Comparison of ENCODE assay signal across 27 cellular contexts in the genomic region with DNA sequence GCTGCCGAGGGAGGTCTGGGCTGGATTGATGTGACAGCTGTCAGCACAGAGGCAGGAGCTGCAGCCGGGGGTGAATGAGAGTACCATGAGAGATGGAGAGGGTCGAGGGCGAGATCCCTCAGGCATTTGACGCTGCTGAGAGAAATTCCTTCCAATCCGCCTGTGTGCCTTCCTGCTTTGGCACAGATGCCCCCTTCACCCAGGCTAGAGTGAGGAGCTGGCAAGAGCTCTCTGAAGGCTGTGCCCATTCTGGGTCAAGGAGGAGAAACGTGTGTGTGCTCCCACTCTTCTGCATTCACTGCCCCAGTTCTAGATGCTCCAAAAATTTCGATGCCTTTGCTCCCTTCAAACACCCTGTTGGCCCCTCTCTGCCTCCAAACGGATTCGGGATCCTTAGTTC. TPM values are rescaled to one million over a fixed set of nuclear protein-coding genes. Genes with fewer than 3 reads are reported as not detected.
DNase-seq lines count a peak whose midpoint lies in the region; ATAC-seq and TF ChIP-seq lines count a peak whose summit lies in the region.
"Had no signal": no experiment of that assay in that cellular context is flagged by ENCODE, and none has a peak within 500 bp of the region (broad histone marks: within the 10 kb centered on the region; RNA-seq: fewer than 3 reads in every experiment).

No MANE protein-coding gene starts in this region.

- peaks cover 16% of the 10 kb centered on the region for H3K36me3 ChIP-seq in RWPE2 (ENCODE audit: low read depth)
- H3K36me3 ChIP-seq in osteoblast (ENCODE audit: insufficient read depth, low read length), result no peaks in the 10 kb centered on the region

- H3K27ac ChIP-seq in RWPE2 (ENCODE audit: poor library complexity, severe bottlenecking) (peak overlapping the region; percentile 82), epithelial cell of prostate (peak overlapping the region; percentile 98), osteoblast (ENCODE audit: low read depth, low read length) (no peak overlapping the region)
- H3K27ac ChIP-seq: C4-2B, PC-9 had no signal

- DNase-seq in RWPE2 (ENCODE audit: low spot score) (no peak), epithelial cell of prostate (ENCODE audit: low read depth, low spot score) (no peak), osteoblast (ENCODE audit: insufficient read length, low spot score, missing footprints) (peak; percentile 51), type B pancreatic cell (ENCODE audit: extremely low spot score, unreplicated experiment) (no peak), 8988T (no peak), NCI-H1105 (lab: John Stamatoyannopoulos, UW) (no peak), NCI-H2171 (lab: John Stamatoyannopoulos, UW) (no peak)
- DNase-seq: CD8-positive, alpha-beta memory T cell; DMS 273 treated with DMSO at 0.1 percent for 48 hours; DMS79; EL; GF-D8; H9; Kasumi-1; NCI-H1092 treated with DMSO at 0.1 percent for 48 hours; NCI-H1436 treated with DMSO at 0.1 percent for 48 hours; NCI-H1930; NCI-H2107; NCI-H526; NCI-H82; NK-92 treated with Interleukin-12 subunit alpha and Interleukin-12 subunit beta, amount 100 ng/mL, for 24 hours; PC-9; RPMI8226; SHP77 treated with DMSO at 0.1 percent for 48 hours had no signal

- peaks cover 11% of the 10 kb centered on the region for H3K4me1 Mint-ChIP-seq in type B pancreatic cell (ENCODE audit: unreplicated experiment)

- H3K27ac Mint-ChIP-seq in type B pancreatic cell, result no peak overlapping the region
- H3K27ac Mint-ChIP-seq: B cell; CD8-positive, alpha-beta memory T cell; H9 had no signal

- peaks cover 20% of the 10 kb centered on the region for H3K4me1 ChIP-seq in RWPE2 (ENCODE audit: insufficient read depth, poor library complexity, severe bottlenecking)
- H3K4me1 ChIP-seq in osteoblast (ENCODE audit: insufficient read depth, low read length), result peaks cover 6% of the 10 kb centered on the region

- TF ChIP-seq CTCF in RWPE2 (IDR thresholded peaks at IDR 0.05; ENCODE audit: poor library complexity, severe bottlenecking) (no peak), osteoblast (IDR thresholded peaks at IDR 0.05; ENCODE audit: extremely low read depth, low read depth, low read length) (no peak), type B pancreatic cell (conservative IDR thresholded peaks at IDR 0.05) (no peak)

- no peaks in the 10 kb centered on the region for H3K79me2 ChIP-seq in osteoblast (ENCODE audit: insufficient read depth, low read length)

- H3K27me3 ChIP-seq in RWPE2 (ENCODE audit: insufficient read depth, poor library complexity, severe bottlenecking), result no peaks in the 10 kb centered on the region
- no peaks in the 10 kb centered on the region for H3K27me3 ChIP-seq in osteoblast (ENCODE audit: insufficient read depth, low read length)

- H3K36me3 Mint-ChIP-seq in type B pancreatic cell, result no peaks in the 10 kb centered on the region

- peak overlapping the region; percentile 23 for H3K4me3 Mint-ChIP-seq in type B pancreatic cell

- H3K9me3 Mint-ChIP-seq in type B pancreatic cell, result no peaks in the 10 kb centered on the region
- H3K9me3 Mint-ChIP-seq: CD8-positive, alpha-beta memory T cell; H9 had no signal

- peaks cover 39% of the 10 kb centered on the region for H3K27me3 Mint-ChIP-seq in type B pancreatic cell

- no peak overlapping the region for H2AFZ ChIP-seq in osteoblast (ENCODE audit: low read length)
- H2AFZ ChIP-seq: PC-9 had no signal

- H4K20me1 ChIP-seq in osteoblast (ENCODE audit: insufficient read depth, low read length), result peaks cover 3% of the 10 kb centered on the region

- H3K9me3 ChIP-seq in RWPE2 (ENCODE audit: severe bottlenecking) (no peaks in the 10 kb centered on the region), osteoblast (ENCODE audit: low read depth, low read length) (no peaks in the 10 kb centered on the region)

- H3K4me3 ChIP-seq in RWPE2 (ENCODE audit: severe bottlenecking), result no peak overlapping the region
- H3K4me3 ChIP-seq in osteoblast (ENCODE audit: insufficient read depth, low read length), result no peak overlapping the region
- H3K4me3 ChIP-seq: K562, PC-9 had no signal

- no peak for ATAC-seq in RWPE2 (ENCODE audit: low read depth)
- ATAC-seq: K562 had no signal

- H3K4me2 ChIP-seq in osteoblast (ENCODE audit: insufficient read depth, low read length), result no peak overlapping the region
- H3K4me2 ChIP-seq: PC-9 had no signal

RNA-seq across cellular contexts. Expression of a gene that starts 4.8 kb away (rescaled TPM):
- total RNA-seq in osteoblast, result 0.29 TPM in 1 of 2 replicates, not detected in the other
- total RNA-seq in type B pancreatic cell (ENCODE audit: low replicate concordance), result 6.4 and 7.2 TPM in 2 replicates

RNA-seq across cellular contexts. Expression of a gene that starts 8.4 kb away (rescaled TPM):
- total RNA-seq in osteoblast (18.6 and 20.6 TPM in 2 replicates), type B pancreatic cell (ENCODE audit: low replicate concordance) (31.5 and 39.4 TPM in 2 replicates)

RNA-seq across cellular contexts. Expression of a gene that starts 31.4 kb away (rescaled TPM):
- total RNA-seq in osteoblast, result 10.3 and 15.6 TPM in 2 replicates
- total RNA-seq in type B pancreatic cell (ENCODE audit: low replicate concordance), result 25.7 and 30.2 TPM in 2 replicates

RNA-seq across cellular contexts. Expression of a gene that starts 36.4 kb away (rescaled TPM):
- total RNA-seq in osteoblast (81.9 and 89.4 TPM in 2 replicates), type B pancreatic cell (ENCODE audit: low replicate concordance) (115 and 135 TPM in 2 replicates)

RNA-seq across cellular contexts. Expression of a gene that starts 40.6 kb away (rescaled TPM):
- total RNA-seq in osteoblast, result 95.5 and 99.5 TPM in 2 replicates
- total RNA-seq in type B pancreatic cell (ENCODE audit: low replicate concordance), result 44.3 and 54.8 TPM in 2 replicates
